8 cellular contexts compared by ENCODE assay signal in the genomic region with DNA sequence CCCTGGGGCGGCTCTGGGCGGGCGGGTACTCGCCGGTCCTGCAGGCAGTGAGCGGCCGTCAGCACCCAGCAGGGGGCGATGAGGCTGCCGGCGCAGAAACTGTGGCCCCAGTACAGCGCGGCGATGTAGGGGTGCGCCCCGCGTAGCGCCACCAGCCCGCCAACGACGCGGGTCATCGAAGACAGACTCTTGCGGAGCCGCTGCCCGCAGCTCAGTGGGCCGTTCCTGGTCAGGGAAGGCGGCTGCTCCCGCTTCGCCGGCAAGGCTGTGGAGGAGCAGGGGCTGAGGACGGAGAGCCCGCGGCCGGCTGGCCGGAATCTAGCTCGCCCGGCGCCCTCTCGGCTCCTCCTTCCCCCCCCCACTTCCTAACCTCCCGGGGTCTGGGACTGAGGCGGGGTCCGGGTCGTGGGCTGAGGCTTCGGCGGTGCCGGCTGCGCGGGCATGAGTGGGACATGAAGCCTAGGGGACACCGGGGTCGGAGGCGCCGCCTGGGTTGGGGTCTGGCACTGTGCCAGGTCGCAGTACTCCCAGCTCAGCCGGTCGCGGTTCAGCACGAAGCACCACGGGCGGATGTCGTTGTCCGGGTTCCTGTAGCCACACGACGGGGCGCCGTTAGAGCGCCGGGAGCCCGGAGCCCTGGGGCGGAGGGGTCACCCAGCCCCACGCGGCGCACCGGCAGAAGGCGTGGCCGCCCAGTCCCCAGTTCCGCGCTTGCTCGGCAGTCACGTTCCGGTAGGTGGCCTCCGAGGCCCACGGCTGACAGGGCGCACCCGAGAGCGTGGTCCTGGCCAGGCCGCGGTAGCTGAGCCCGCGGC. TPM values are rescaled to one million over a fixed set of nuclear protein-coding genes. Genes with fewer than 3 reads are reported as not detected.
A peak's percentile ranks its signal among the peaks of the same experiment; 100 is the strongest.
DNase-seq lines count a peak whose midpoint lies in the region; ATAC-seq and TF ChIP-seq lines count a peak whose summit lies in the region.

No MANE protein-coding gene starts in this region.

- TF ChIP-seq POLR2A in GM19099 (IDR thresholded peaks at IDR 0.05; ENCODE audit: extremely low read depth, insufficient read length, low read depth) = peak; percentile 38

- H3K36me3 ChIP-seq in mesendoderm (ENCODE audit: control insufficient read depth, insufficient read depth, low read length) = no peaks in the 10 kb centered on the region

- peak; percentile 83 for TF ChIP-seq CTCF in activated CD8-positive, alpha-beta T cell treated with anti-CD3 and anti-CD28 coated beads for 36 hours (IDR thresholded peaks at IDR 0.05)

- no CpG with 5 or more reads among the region's 89 CpGs for WGBS in mesendoderm (ENCODE audit: extremely low coverage, insufficient coverage, low lambda C conversion rate)

- no peak overlapping the region for H3K4me3 ChIP-seq in mesendoderm (ENCODE audit: low read length)

- no peak overlapping the region for H4K8ac ChIP-seq in mesendoderm (ENCODE audit: low read depth, low read length)

- peaks cover 26% of the 10 kb centered on the region for H3K4me1 Mint-ChIP-seq in activated CD8-positive, alpha-beta T cell treated with anti-CD3 and anti-CD28 coated beads for 36 hours (ENCODE audit: low read depth)
- peaks cover 37 to 40% of the 10 kb centered on the region in 2 donors for H3K4me1 Mint-ChIP-seq in effector memory CD8-positive, alpha-beta T cell (ENCODE audit: low read depth in 2 of 2)

- H3K9me3 Mint-ChIP-seq in activated CD8-positive, alpha-beta T cell treated with anti-CD3 and anti-CD28 coated beads for 36 hours = no peaks in the 10 kb centered on the region
- no peaks in the 10 kb centered on the region for H3K9me3 Mint-ChIP-seq in effector memory CD8-positive, alpha-beta T cell

- H3K36me3 Mint-ChIP-seq in activated CD8-positive, alpha-beta T cell treated with anti-CD3 and anti-CD28 coated beads for 36 hours (ENCODE audit: low read depth) = no peaks in the 10 kb centered on the region
- H3K36me3 Mint-ChIP-seq in effector memory CD8-positive, alpha-beta T cell (ENCODE audit: insufficient read depth) = peaks cover 6% of the 10 kb centered on the region

- no peaks in the 10 kb centered on the region for H3K4me1 ChIP-seq in mesendoderm (ENCODE audit: control insufficient read depth, low read depth, low read length)

- H3K79me2 ChIP-seq in mesendoderm (ENCODE audit: control insufficient read depth, insufficient read depth, low read length) = no peaks in the 10 kb centered on the region

- H3K4ac ChIP-seq in mesendoderm (ENCODE audit: low read depth, low read length) = no peak overlapping the region

- no peak overlapping the region for H2BK15ac ChIP-seq in mesendoderm (replicated peaks; ENCODE audit: low read depth)

- H3K18ac ChIP-seq in mesendoderm (ENCODE audit: low read length) = no peak overlapping the region

- H3K27ac ChIP-seq in mesendoderm (ENCODE audit: low read depth, low read length) = no peak overlapping the region

- H2BK5ac ChIP-seq in mesendoderm (ENCODE audit: low read length) = no peak overlapping the region

- peaks cover 4% of the 10 kb centered on the region for H3K27me3 ChIP-seq in mesendoderm (ENCODE audit: insufficient read depth, low read length, poor library complexity)

- DNase-seq in C1 segment of cervical spinal cord (lab: John Stamatoyannopoulos, UW) = peak in 12 of 14 donors; percentile 4 to 57 (median 38)
- DNase-seq in NCI-H748 treated with DMSO at 0.1 percent for 48 hours (lab: John Stamatoyannopoulos, UW) = peak; percentile 46
- DNase-seq in activated CD8-positive, alpha-beta T cell treated with anti-CD3 and anti-CD28 coated beads for 36 hours = peak; percentile 89
- peak; percentile 82 to 85 (median 84) for DNase-seq in effector memory CD8-positive, alpha-beta T cell
- peak; percentile 59 for DNase-seq in mesendoderm
- DNase-seq in stimulated activated CD8-positive, alpha-beta memory T cell treated with anti-CD3 and anti-CD28 coated beads, Interleukin-12 subunit alpha, Interleukin-12 subunit beta, amount 100 ng/mL, for 4 hours (ENCODE audit: low read depth) = peak; percentile 75

- POLR2A ChIA-PET in activated CD8-positive, alpha-beta T cell treated with anti-CD3 and anti-CD28 coated beads for 36 hours (lab: Charles Lee) = interaction anchor here (0.6 to 7.4 kb wide), 17 partner anchors 12 to 111 kb away, joined by 3 to 140 read pairs (median 5); a partner anchor contains a TSS

- H3K23ac ChIP-seq in mesendoderm (ENCODE audit: low read length) = no peak overlapping the region

- H3K56ac ChIP-seq in mesendoderm (ENCODE audit: low read length) = peak overlapping the region; percentile 85

- peak overlapping the region; percentile 47 for H3K27ac Mint-ChIP-seq in activated CD8-positive, alpha-beta T cell treated with anti-CD3 and anti-CD28 coated beads for 36 hours
- H3K27ac Mint-ChIP-seq in effector memory CD8-positive, alpha-beta T cell = peak overlapping the region; percentile 41 to 78

- peaks cover 23% of the 10 kb centered on the region for H3K27me3 Mint-ChIP-seq in activated CD8-positive, alpha-beta T cell treated with anti-CD3 and anti-CD28 coated beads for 36 hours
- H3K27me3 Mint-ChIP-seq in effector memory CD8-positive, alpha-beta T cell = no peaks in the 10 kb centered on the region

- intact Hi-C loops in activated CD8-positive, alpha-beta T cell treated with anti-CD3 and anti-CD28 coated beads for 36 hours (cut with micrococcal nuclease) = loop anchor here (2.0 kb wide), 1 partner anchor 51 kb away; no protein-coding TSS in a partner anchor

- no peak overlapping the region for H2BK120ac ChIP-seq in mesendoderm (ENCODE audit: low read depth, low read length)

- CTCF ChIA-PET in activated CD8-positive, alpha-beta T cell treated with anti-CD3 and anti-CD28 coated beads for 36 hours (lab: Charles Lee) = interaction anchor here (0.9 to 10.5 kb wide), 36 partner anchors 9 to 291 kb away, joined by 3 to 415 read pairs (median 10); a partner anchor contains a TSS

- no peaks in the 10 kb centered on the region for H3K79me1 ChIP-seq in mesendoderm (ENCODE audit: low read length)

- peak overlapping the region; percentile 73 for H3K4me3 Mint-ChIP-seq in activated CD8-positive, alpha-beta T cell treated with anti-CD3 and anti-CD28 coated beads for 36 hours
- peak overlapping the region; percentile 85 to 87 for H3K4me3 Mint-ChIP-seq in effector memory CD8-positive, alpha-beta T cell

- H2AK5ac ChIP-seq in mesendoderm (ENCODE audit: low read length) = no peak overlapping the region

- ATAC-seq in HG03280 (IDR thresholded peaks at IDR 0.05; ENCODE audit: unreplicated experiment) = peak; percentile 82
- peak; percentile 87 for ATAC-seq in activated CD8-positive, alpha-beta T cell treated with anti-CD3 and anti-CD28 coated beads for 36 hours
- peak; percentile 79 for ATAC-seq in effector memory CD8-positive, alpha-beta T cell (replicated peaks)

- H3K9ac ChIP-seq in mesendoderm (ENCODE audit: low read length) = peak overlapping the region; percentile 56

- peak overlapping the region; percentile 34 for H3K4me2 ChIP-seq in mesendoderm (ENCODE audit: low read length)

- H4K5ac ChIP-seq in mesendoderm (ENCODE audit: low read length) = no peak overlapping the region

RNA-seq across cellular contexts. Expression of a gene that starts 3.6 kb away (rescaled TPM):
- total RNA-seq in activated CD8-positive, alpha-beta T cell treated with anti-CD3 and anti-CD28 coated beads for 36 hours = not detected
- not detected for polyA plus RNA-seq in mesendoderm (2013, experiment 1 of 2)
- polyA plus RNA-seq in mesendoderm (2013, experiment 2 of 2) = not detected

RNA-seq across cellular contexts. Expression of a gene that starts 5.3 kb away (rescaled TPM):
- total RNA-seq in activated CD8-positive, alpha-beta T cell treated with anti-CD3 and anti-CD28 coated beads for 36 hours = 1 to 10 TPM; 7.9 TPM
- 0.24 TPM for polyA plus RNA-seq in mesendoderm (2013, experiment 1 of 2)
- 0.25 TPM for polyA plus RNA-seq in mesendoderm (2013, experiment 2 of 2)

RNA-seq across cellular contexts. Expression of a gene that starts 19.8 kb away (rescaled TPM):
- total RNA-seq in activated CD8-positive, alpha-beta T cell treated with anti-CD3 and anti-CD28 coated beads for 36 hours = under 1 TPM; 0.29 to 0.43 TPM
- polyA plus RNA-seq in mesendoderm (2013, experiment 1 of 2) = not detected
- not detected for polyA plus RNA-seq in mesendoderm (2013, experiment 2 of 2)

RNA-seq across cellular contexts. Expression of a gene that starts 22.4 kb away (rescaled TPM):
- total RNA-seq in activated CD8-positive, alpha-beta T cell treated with anti-CD3 and anti-CD28 coated beads for 36 hours = 100 to 1,000 TPM; 133 to 137 TPM
- 20.9 TPM for polyA plus RNA-seq in mesendoderm (2013, experiment 1 of 2)
- polyA plus RNA-seq in mesendoderm (2013, experiment 2 of 2) = 21.1 TPM

RNA-seq across cellular contexts. Expression of a gene that starts 42.6 kb away (rescaled TPM):
- 10 to 100 TPM; 32.6 to 36.4 TPM for total RNA-seq in activated CD8-positive, alpha-beta T cell treated with anti-CD3 and anti-CD28 coated beads for 36 hours
- polyA plus RNA-seq in mesendoderm (2013, experiment 1 of 2) = 2.6 TPM
- 2.9 TPM for polyA plus RNA-seq in mesendoderm (2013, experiment 2 of 2)

Comparison
In these comparisons a context has a peak if more than half of its experiments do, and no peak if none do; other contexts are left out.
1. DNase-seq: peak in every context shown above with its lines; median percentile 89 in activated CD8-positive, alpha-beta T cell treated with anti-CD3 and anti-CD28 coated beads for 36 hours; 84 in effector memory CD8-positive, alpha-beta T cell; 75 in stimulated activated CD8-positive, alpha-beta memory T cell treated with anti-CD3 and anti-CD28 coated beads, Interleukin-12 subunit alpha, Interleukin-12 subunit beta, amount 100 ng/mL, for 4 hours; 59 in mesendoderm; 46 in NCI-H748 treated with DMSO at 0.1 percent for 48 hours; 38 in C1 segment of cervical spinal cord.